In the genomic region with DNA sequence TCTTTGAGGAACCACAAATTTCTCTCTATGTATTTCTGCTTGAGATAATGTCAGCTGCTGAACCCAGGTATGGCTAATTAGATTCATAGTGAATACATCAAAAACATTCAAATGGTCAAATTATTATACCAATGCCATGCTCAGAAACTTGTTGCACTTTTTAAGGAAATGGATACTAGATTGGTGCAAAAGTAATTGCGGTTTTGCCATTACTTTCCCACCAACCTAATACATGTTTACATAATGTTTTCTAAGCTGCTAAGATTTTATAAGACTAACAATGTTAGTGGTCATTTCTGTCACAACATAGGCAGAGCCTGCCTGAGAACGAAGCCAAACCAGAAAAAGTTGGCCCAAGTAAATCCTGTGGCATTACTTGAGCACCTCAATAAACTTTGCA, we compare ENCODE assay signal across 35 cellular contexts.
"Had no signal": no experiment of that assay in that cellular context is flagged by ENCODE, and none has a peak within 500 bp of the region (broad histone marks: within the 10 kb centered on the region; RNA-seq: fewer than 3 reads in every experiment).

No MANE protein-coding gene starts in this region.

- H3K4me3 ChIP-seq: MG63 had no signal

- H3K9me3 ChIP-seq: MG63 had no signal

- H3K36me3 ChIP-seq: MG63 had no signal

- DNase-seq: Kasumi-1, MG63, MM.1S, MV-4-11, NCI-H1048, NCI-H1092, NCI-H1092 treated with DMSO at 0.1 percent for 48 hours, NCI-H1105, NCI-H1105 treated with DMSO at 0.1 percent for 48 hours, NCI-H1417, NCI-H1417 treated with DMSO at 0.1 percent for 48 hours, NCI-H1436, NCI-H1436 treated with DMSO at 0.1 percent for 48 hours, NCI-H146, NCI-H1694, NCI-H1694 treated with DMSO at 0.1 percent for 48 hours, NCI-H187, NCI-H187 treated with DMSO at 0.1 percent for 48 hours, NCI-H1930, NCI-H2029, NCI-H2029 treated with DMSO at 0.1 percent for 48 hours, NCI-H2081, NCI-H2081 treated with DMSO at 0.1 percent for 48 hours, NCI-H2107, NCI-H2171, NCI-H2171 treated with DMSO at 0.1 percent for 48 hours, NCI-H2227 treated with DMSO at 0.1 percent for 48 hours, NCI-H226, NCI-H345, NCI-H446, NCI-H446 treated with DMSO at 0.1 percent for 48 hours, NCI-H510A, NCI-H510A treated with DMSO at 0.1 percent for 48 hours, NCI-H524, NCI-H524 treated with DMSO at 0.1 percent for 48 hours had no signal

- H3K27me3 ChIP-seq: MG63 had no signal
